2 cellular contexts compared by ENCODE assay signal in genomic region chr1:51998007-51998406, GRCh38.
TF ChIP-seq lines count a peak whose summit lies in the region.

No MANE protein-coding gene starts in this region.

TF ChIP-seq in SK-N-SH, 30 proteins besides CTCF, POLR2A, EP300 and RAD21 (continued from another document):
- TF ChIP-seq EZH2phosphoT487 (IDR thresholded peaks at IDR 0.05; ENCODE audit: borderline replicate concordance, low read depth) (no peak), POLR2AphosphoS5 (IDR thresholded peaks at IDR 0.05; ENCODE audit: low read depth, low read length) (no peak), RCOR1 (IDR thresholded peaks at IDR 0.05; ENCODE audit: low read length) (no peak)

TF ChIP-seq in WTC11, 78 proteins besides CTCF, POLR2A, EP300 and RAD21 (continued from another document):
- TF ChIP-seq, protein P1, sequence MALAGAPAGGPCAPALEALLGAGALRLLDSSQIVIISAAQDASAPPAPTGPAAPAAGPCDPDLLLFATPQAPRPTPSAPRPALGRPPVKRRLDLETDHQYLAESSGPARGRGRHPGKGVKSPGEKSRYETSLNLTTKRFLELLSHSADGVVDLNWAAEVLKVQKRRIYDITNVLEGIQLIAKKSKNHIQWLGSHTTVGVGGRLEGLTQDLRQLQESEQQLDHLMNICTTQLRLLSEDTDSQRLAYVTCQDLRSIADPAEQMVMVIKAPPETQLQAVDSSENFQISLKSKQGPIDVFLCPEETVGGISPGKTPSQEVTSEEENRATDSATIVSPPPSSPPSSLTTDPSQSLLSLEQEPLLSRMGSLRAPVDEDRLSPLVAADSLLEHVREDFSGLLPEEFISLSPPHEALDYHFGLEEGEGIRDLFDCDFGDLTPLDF (CRISPR knock-in tag; IDR thresholded peaks at IDR 0.05): no peak
- TF ChIP-seq SOX15 (CRISPR knock-in tag; IDR thresholded peaks at IDR 0.05): no peak
